ENCODE assay signal across 1 cellular context in genomic region chr9:19119241-19119640, GRCh38.
TF ChIP-seq lines count a peak whose summit lies in the region.

No MANE protein-coding gene starts in this region.

TF ChIP-seq in endothelial cell of umbilical vein, 7 proteins besides CTCF, POLR2A, EP300 and RAD21:
- TF ChIP-seq FOS (IDR thresholded peaks at IDR 0.05; ENCODE audit: borderline replicate concordance, insufficient read depth, low read length) (no peak), EZH2 (IDR thresholded peaks at IDR 0.05; ENCODE audit: borderline replicate concordance, low read depth, low read length, severe bottlenecking) (no peak), MAX (IDR thresholded peaks at IDR 0.05; ENCODE audit: insufficient read depth, insufficient read length) (no peak), GATA2 (IDR thresholded peaks at IDR 0.05; ENCODE audit: insufficient read depth, insufficient read length, low read depth, low read length) (no peak), JUN (IDR thresholded peaks at IDR 0.05; ENCODE audit: borderline replicate concordance, insufficient read depth, insufficient read length, low read depth) (no peak), MYC (IDR thresholded peaks at IDR 0.05; ENCODE audit: low read depth, low read length) (no peak), POLR2AphosphoS5 (IDR thresholded peaks at IDR 0.05; ENCODE audit: insufficient read depth, low read depth, low read length) (no peak)
TF ChIP-seq in endothelial cell of umbilical vein: peak in this region for 0.
